1 cellular context compared by ENCODE assay signal in the genomic region with DNA sequence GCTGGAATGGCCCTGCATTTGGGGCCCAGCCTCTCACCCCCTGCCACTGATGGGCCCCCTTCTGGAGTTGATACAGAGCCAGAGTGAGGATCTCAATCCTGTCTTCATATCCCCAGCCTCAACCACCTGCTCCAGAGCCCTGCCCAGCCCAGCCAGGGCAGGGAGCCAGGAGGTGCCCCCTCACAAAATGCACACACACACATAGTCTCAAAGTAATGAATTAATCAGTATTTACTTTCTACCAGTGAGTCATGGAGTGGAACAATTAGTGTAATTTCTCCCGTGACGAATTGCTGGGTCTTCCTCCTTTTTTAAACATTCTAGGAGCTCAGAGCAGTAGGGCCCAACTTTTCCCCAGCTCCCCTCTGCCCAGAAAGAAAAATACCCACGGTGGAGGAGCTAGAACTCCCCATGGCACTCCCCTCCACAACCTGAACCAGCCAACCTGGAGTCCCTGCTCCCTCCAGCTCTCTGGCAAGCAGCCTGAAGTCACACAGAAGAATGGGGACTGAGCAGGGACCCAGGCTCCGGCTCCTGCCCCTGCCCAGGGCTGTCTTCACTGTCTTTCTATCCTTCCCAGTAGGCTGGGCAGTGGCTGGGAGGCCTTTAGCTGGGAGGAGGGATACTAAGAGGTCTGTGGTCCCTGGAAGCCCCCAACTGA.
TF ChIP-seq lines count a peak whose summit lies in the region.

No MANE protein-coding gene starts in this region.

TF ChIP-seq in endothelial cell of umbilical vein, 7 proteins besides CTCF, POLR2A, EP300 and RAD21:
- TF ChIP-seq POLR2AphosphoS5 (IDR thresholded peaks at IDR 0.05; ENCODE audit: insufficient read depth, low read depth, low read length) (no peak), GATA2 (IDR thresholded peaks at IDR 0.05; ENCODE audit: insufficient read depth, insufficient read length, low read depth, low read length) (no peak), FOS (IDR thresholded peaks at IDR 0.05; ENCODE audit: borderline replicate concordance, insufficient read depth, low read length) (no peak), JUN (IDR thresholded peaks at IDR 0.05; ENCODE audit: borderline replicate concordance, insufficient read depth, insufficient read length, low read depth) (no peak), EZH2 (IDR thresholded peaks at IDR 0.05; ENCODE audit: borderline replicate concordance, low read depth, low read length, severe bottlenecking) (no peak), MYC (IDR thresholded peaks at IDR 0.05; ENCODE audit: low read depth, low read length) (no peak)
- TF ChIP-seq, protein P1, sequence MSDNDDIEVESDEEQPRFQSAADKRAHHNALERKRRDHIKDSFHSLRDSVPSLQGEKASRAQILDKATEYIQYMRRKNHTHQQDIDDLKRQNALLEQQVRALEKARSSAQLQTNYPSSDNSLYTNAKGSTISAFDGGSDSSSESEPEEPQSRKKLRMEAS (IDR thresholded peaks at IDR 0.05; ENCODE audit: insufficient read depth, insufficient read length) = no peak
